Comparison of ENCODE assay signal across 21 cellular contexts in the genomic region with DNA sequence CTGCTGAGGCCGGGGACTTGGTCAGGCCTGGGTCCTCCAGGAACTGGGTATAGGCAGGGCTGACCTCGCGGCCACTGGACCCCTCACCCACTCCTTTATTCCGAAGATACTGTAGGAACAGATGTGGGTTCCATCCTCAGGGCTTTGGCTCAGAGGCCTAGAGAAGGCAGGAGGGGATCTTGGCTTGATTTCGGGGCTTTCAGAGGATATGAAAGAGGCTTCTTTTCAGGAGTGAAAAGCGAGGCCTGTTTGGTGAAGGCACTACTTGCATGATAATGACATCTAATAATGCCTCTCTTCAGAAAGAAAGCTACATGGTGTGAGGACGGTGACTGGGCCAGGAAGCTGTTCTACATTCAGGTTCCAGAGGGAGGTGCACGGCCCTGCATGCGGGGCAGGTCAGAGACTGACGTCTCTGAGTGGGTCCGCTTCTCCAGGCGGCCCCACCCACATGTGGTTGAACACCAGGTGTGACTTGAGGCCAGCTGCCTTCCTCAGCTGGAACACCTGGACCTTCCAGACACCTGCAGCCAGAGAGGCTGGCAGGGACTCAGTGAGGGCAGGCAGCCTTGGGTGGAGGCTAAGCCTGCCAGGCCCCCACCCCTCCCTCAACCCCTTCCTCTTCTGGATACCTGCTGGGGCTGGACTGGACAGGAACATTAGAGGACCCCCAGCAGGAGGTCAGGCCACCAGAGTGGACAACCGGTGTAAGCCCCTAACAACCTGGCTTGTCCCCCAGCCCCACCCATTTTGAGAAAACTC. TPM values are rescaled to one million over a fixed set of nuclear protein-coding genes. Genes with fewer than 3 reads are reported as not detected.
DNase-seq lines count a peak whose midpoint lies in the region; ATAC-seq, FAIRE-seq and TF ChIP-seq lines count a peak whose summit lies in the region.
"Had no signal": no experiment of that assay in that cellular context is flagged by ENCODE, and none has a peak within 500 bp of the region (broad histone marks: within the 10 kb centered on the region; RNA-seq: fewer than 3 reads in every experiment).

No MANE protein-coding gene starts in this region.

- no peak for TF ChIP-seq EP300 in sigmoid colon (IDR thresholded peaks at IDR 0.05)

- FAIRE-seq in HTR-8/SVneo (lab: Jason Lieb, UNC) = no peak
- FAIRE-seq: A549, bronchial epithelial cell had no signal

- peak overlapping the region in 2 of 4 donors; percentile 42 to 51 for H3K27ac ChIP-seq in sigmoid colon
- H3K27ac ChIP-seq: A549, transverse colon had no signal

- H3K27ac Mint-ChIP-seq in WTC11 = peak overlapping the region; percentile 88; the same call in 1 of the 2 replicates
- H3K27ac Mint-ChIP-seq: activated naive CD4-positive, alpha-beta T cell treated with anti-CD3 and anti-CD28 coated beads, Interleukin-2, amount 50 U/mL, for 24 hours; CD4-positive, alpha-beta T cell had no signal

- no peaks in the 10 kb centered on the region for H3K9me3 ChIP-seq in sigmoid colon
- H3K9me3 ChIP-seq: A549, transverse colon had no signal

- no peaks in the 10 kb centered on the region for H3K36me3 Mint-ChIP-seq in WTC11
- H3K36me3 Mint-ChIP-seq: activated naive CD4-positive, alpha-beta T cell treated with anti-CD3 and anti-CD28 coated beads, Interleukin-2, amount 50 U/mL, for 24 hours had no signal

- no peaks in the 10 kb centered on the region for H3K27me3 ChIP-seq in sigmoid colon
- H3K27me3 ChIP-seq: transverse colon had no signal

- CTCF ChIA-PET in WTC11 (lab: Charles Lee) = interaction anchor here (0.8 to 2.1 kb wide), 7 partner anchors 11 to 151 kb away, joined by 3 to 16 read pairs (median 5); no protein-coding TSS in a partner anchor

- DNase-seq in NCI-H2196 (lab: John Stamatoyannopoulos, UW; ENCODE audit: unreplicated experiment) (peak; percentile 15), NCI-H2196 treated with DMSO at 0.1 percent for 48 hours (lab: John Stamatoyannopoulos, UW; ENCODE audit: unreplicated experiment) (no peak), WTC11 (ENCODE audit: low spot score) (no peak), iPS-NIHi11 (ENCODE audit: low spot score) (peak; percentile 51), sigmoid colon (peak; percentile 55), HTR-8/SVneo (ENCODE audit: insufficient read length, low spot score) (no peak)
- DNase-seq: CD4-positive, alpha-beta T cell; foreskin melanocyte; GDM1; stimulated activated CD4-positive, alpha-beta T cell treated with anti-CD3 and anti-CD28 coated beads, Interleukin-1b, Interleukin-23, amount 100 ng/mL, for 48 hours; transverse colon had no signal

- intact Hi-C loops in sigmoid colon (cut with DNase I) = no loop called here

- H3K4me3 ChIP-seq in sigmoid colon = no peak overlapping the region
- H3K4me3 ChIP-seq: A549, transverse colon had no signal

- H3K27me3 Mint-ChIP-seq in WTC11 (ENCODE audit: low read depth) = peaks cover 8% of the 10 kb centered on the region; the same call in 1 of the 2 replicates
- H3K27me3 Mint-ChIP-seq: activated naive CD4-positive, alpha-beta T cell treated with anti-CD3 and anti-CD28 coated beads, Interleukin-2, amount 50 U/mL, for 24 hours; CD4-positive, alpha-beta T cell had no signal

- ATAC-seq in WTC11 = peak; percentile 72
- ATAC-seq in GM21526 (IDR thresholded peaks at IDR 0.05; ENCODE audit: low FRiP score, unreplicated experiment) = no peak
- ATAC-seq in HG03025 (IDR thresholded peaks at IDR 0.05; ENCODE audit: low FRiP score, unreplicated experiment) = no peak

- POLR2A ChIA-PET in WTC11 (lab: Charles Lee) = no interaction called here

- H3K9me3 Mint-ChIP-seq in WTC11 = peaks cover 3% of the 10 kb centered on the region
- H3K9me3 Mint-ChIP-seq: activated naive CD4-positive, alpha-beta T cell treated with anti-CD3 and anti-CD28 coated beads, Interleukin-2, amount 50 U/mL, for 24 hours; CD4-positive, alpha-beta T cell had no signal

- TF ChIP-seq CTCF in WTC11 (IDR thresholded peaks at IDR 0.05) = no peak
- no peak for TF ChIP-seq CTCF in sigmoid colon (IDR thresholded peaks at IDR 0.05)

- H3K4me3 Mint-ChIP-seq in WTC11 = no peak overlapping the region
- H3K4me3 Mint-ChIP-seq: activated naive CD4-positive, alpha-beta T cell treated with anti-CD3 and anti-CD28 coated beads, Interleukin-2, amount 50 U/mL, for 24 hours; CD4-positive, alpha-beta T cell had no signal

- H3K4me1 ChIP-seq in sigmoid colon = peaks cover 0 to 4% (median 0%) of the 10 kb centered on the region in 4 donors
- H3K4me1 ChIP-seq: A549, transverse colon had no signal

- H3K4me1 Mint-ChIP-seq in WTC11 = peaks cover 45% of the 10 kb centered on the region
- H3K4me1 Mint-ChIP-seq: activated naive CD4-positive, alpha-beta T cell treated with anti-CD3 and anti-CD28 coated beads, Interleukin-2, amount 50 U/mL, for 24 hours had no signal

- no peak for TF ChIP-seq POLR2A in sigmoid colon (IDR thresholded peaks at IDR 0.05)

- 62 to 81% methylated on average over 13 of the region's 13 CpGs for WGBS in sigmoid colon, 2 donors

- H3K36me3 ChIP-seq in sigmoid colon = no peaks in the 10 kb centered on the region
- H3K36me3 ChIP-seq: transverse colon had no signal

TF ChIP-seq in WTC11, 78 proteins besides CTCF, POLR2A, EP300 and RAD21 (continues in another document):
- TF ChIP-seq, protein P1, sequence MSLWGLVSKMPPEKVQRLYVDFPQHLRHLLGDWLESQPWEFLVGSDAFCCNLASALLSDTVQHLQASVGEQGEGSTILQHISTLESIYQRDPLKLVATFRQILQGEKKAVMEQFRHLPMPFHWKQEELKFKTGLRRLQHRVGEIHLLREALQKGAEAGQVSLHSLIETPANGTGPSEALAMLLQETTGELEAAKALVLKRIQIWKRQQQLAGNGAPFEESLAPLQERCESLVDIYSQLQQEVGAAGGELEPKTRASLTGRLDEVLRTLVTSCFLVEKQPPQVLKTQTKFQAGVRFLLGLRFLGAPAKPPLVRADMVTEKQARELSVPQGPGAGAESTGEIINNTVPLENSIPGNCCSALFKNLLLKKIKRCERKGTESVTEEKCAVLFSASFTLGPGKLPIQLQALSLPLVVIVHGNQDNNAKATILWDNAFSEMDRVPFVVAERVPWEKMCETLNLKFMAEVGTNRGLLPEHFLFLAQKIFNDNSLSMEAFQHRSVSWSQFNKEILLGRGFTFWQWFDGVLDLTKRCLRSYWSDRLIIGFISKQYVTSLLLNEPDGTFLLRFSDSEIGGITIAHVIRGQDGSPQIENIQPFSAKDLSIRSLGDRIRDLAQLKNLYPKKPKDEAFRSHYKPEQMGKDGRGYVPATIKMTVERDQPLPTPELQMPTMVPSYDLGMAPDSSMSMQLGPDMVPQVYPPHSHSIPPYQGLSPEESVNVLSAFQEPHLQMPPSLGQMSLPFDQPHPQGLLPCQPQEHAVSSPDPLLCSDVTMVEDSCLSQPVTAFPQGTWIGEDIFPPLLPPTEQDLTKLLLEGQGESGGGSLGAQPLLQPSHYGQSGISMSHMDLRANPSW (CRISPR knock-in tag; conservative IDR thresholded peaks at IDR 0.05; ENCODE audit: low read depth) = no peak
- TF ChIP-seq, protein P2, sequence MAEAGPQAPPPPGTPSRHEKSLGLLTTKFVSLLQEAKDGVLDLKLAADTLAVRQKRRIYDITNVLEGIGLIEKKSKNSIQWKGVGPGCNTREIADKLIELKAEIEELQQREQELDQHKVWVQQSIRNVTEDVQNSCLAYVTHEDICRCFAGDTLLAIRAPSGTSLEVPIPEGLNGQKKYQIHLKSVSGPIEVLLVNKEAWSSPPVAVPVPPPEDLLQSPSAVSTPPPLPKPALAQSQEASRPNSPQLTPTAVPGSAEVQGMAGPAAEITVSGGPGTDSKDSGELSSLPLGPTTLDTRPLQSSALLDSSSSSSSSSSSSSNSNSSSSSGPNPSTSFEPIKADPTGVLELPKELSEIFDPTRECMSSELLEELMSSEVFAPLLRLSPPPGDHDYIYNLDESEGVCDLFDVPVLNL (CRISPR knock-in tag; IDR thresholded peaks at IDR 0.05; ENCODE audit: borderline replicate concordance, low read depth) = no peak
- TF ChIP-seq SP1 (CRISPR knock-in tag; conservative IDR thresholded peaks at IDR 0.05) = 0 out of 2 replicates have a peak, but pooled peaks have one; percentile 16
- TF ChIP-seq, protein P3, sequence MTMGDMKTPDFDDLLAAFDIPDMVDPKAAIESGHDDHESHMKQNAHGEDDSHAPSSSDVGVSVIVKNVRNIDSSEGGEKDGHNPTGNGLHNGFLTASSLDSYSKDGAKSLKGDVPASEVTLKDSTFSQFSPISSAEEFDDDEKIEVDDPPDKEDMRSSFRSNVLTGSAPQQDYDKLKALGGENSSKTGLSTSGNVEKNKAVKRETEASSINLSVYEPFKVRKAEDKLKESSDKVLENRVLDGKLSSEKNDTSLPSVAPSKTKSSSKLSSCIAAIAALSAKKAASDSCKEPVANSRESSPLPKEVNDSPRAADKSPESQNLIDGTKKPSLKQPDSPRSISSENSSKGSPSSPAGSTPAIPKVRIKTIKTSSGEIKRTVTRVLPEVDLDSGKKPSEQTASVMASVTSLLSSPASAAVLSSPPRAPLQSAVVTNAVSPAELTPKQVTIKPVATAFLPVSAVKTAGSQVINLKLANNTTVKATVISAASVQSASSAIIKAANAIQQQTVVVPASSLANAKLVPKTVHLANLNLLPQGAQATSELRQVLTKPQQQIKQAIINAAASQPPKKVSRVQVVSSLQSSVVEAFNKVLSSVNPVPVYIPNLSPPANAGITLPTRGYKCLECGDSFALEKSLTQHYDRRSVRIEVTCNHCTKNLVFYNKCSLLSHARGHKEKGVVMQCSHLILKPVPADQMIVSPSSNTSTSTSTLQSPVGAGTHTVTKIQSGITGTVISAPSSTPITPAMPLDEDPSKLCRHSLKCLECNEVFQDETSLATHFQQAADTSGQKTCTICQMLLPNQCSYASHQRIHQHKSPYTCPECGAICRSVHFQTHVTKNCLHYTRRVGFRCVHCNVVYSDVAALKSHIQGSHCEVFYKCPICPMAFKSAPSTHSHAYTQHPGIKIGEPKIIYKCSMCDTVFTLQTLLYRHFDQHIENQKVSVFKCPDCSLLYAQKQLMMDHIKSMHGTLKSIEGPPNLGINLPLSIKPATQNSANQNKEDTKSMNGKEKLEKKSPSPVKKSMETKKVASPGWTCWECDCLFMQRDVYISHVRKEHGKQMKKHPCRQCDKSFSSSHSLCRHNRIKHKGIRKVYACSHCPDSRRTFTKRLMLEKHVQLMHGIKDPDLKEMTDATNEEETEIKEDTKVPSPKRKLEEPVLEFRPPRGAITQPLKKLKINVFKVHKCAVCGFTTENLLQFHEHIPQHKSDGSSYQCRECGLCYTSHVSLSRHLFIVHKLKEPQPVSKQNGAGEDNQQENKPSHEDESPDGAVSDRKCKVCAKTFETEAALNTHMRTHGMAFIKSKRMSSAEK (CRISPR knock-in tag; IDR thresholded peaks at IDR 0.05; ENCODE audit: borderline replicate concordance) = no peak

RNA-seq across cellular contexts. Expression of a gene that starts 31.1 kb away (rescaled TPM):
- total RNA-seq in WTC11 (2021) (0.21 to 0.92 TPM (median 0.60 TPM) in 3 replicates), sigmoid colon (not detected)
- 1 to 10 TPM in 1 of 3 donors, under 1 TPM in 1, not detected in 1; 0.31 to 1.4 TPM for polyA plus RNA-seq in sigmoid colon
- total RNA-seq: bronchial epithelial cell; CD4-positive, alpha-beta T cell; HT1080; kidney epithelial cell; MCF 10A; renal cortical epithelial cell; SK-MEL-5 had no signal
- polyA plus RNA-seq: A549 had no signal

RNA-seq across cellular contexts. Expression of a gene that starts 39.4 kb away (rescaled TPM):
- 0.79 TPM in 1 of 3 replicates, not detected in the others for total RNA-seq in WTC11 (2021)
- total RNA-seq in sigmoid colon = 1 to 10 TPM in 3 of 4 donors, not detected in 1; 1.3 to 3.9 (median 1.8) TPM
- under 1 TPM; 0.60 to 0.85 (median 0.69) TPM for polyA plus RNA-seq in sigmoid colon
- total RNA-seq: HT1080 had no signal

RNA-seq across cellular contexts. Expression of a gene that starts 48.3 kb away (rescaled TPM):
- total RNA-seq in WTC11 (2021) (not detected in 3 replicates), sigmoid colon (under 1 TPM in 1 of 4 donors, not detected in 3; under 0.01 TPM)
- polyA plus RNA-seq in sigmoid colon = not detected
- total RNA-seq: bronchial epithelial cell; CD4-positive, alpha-beta T cell; HT1080; kidney epithelial cell; MCF 10A; renal cortical epithelial cell; SK-MEL-5 had no signal
- polyA plus RNA-seq: A549 had no signal

Comparison
In these comparisons a context has a peak if more than half of its experiments do, and no peak if none do; other contexts are left out.
1. DNase-seq: peak in NCI-H2196 (single experiment), iPS-NIHi11 (single experiment) and sigmoid colon (single experiment); none in NCI-H2196 treated with DMSO at 0.1 percent for 48 hours (single experiment), WTC11 (single experiment) and HTR-8/SVneo (single experiment).